In genomic region chr17:61400058-61400785, GRCh38 we compare ENCODE assay signal across 9 cellular contexts. TPM values are rescaled to one million over a fixed set of nuclear protein-coding genes. Genes with fewer than 3 reads are reported as not detected.
DNase-seq lines count a peak whose midpoint lies in the region; ATAC-seq lines count a peak whose summit lies in the region.
"Had no signal": no experiment of that assay in that cellular context is flagged by ENCODE, and none has a peak within 500 bp of the region (broad histone marks: within the 10 kb centered on the region; RNA-seq: fewer than 3 reads in every experiment).

No MANE protein-coding gene starts in this region.

- DNase-seq in G401 (ENCODE audit: low spot score) (peak; percentile 3), RPMI7951 (ENCODE audit: low read depth) (peak; percentile 50), fibroblast of gingiva (ENCODE audit: low read depth) (peak; percentile 68), retina (peak; percentile 37), COR-L47 (lab: John Stamatoyannopoulos, UW) (no peak), putamen (ENCODE audit: low spot score) (no peak), KBM-7 (no peak)

- in situ Hi-C loops in G401 (cut with HindIII; ENCODE audit: low sequenced_read_pairs) = no loop called here
- in situ Hi-C loops in KBM-7 (cut with MboI; ENCODE audit: low pct_unique_long_range_greater_than_20kb, low sequenced_read_pairs) = loop anchor here (25.0 kb wide), 2 partner anchors 162 to 437 kb away; no protein-coding TSS in a partner anchor

- no peak for ATAC-seq in HG03354 (IDR thresholded peaks at IDR 0.05; ENCODE audit: poor library complexity, severe bottlenecking, unreplicated experiment)

RNA-seq across cellular contexts. Expression of gene TBX2, which starts 0.6 kb away (rescaled TPM):
- 6.2 and 11.4 TPM in 2 replicates for total RNA-seq in G401 (2014; rRNA removed; shearing (Covaris generic))
- total RNA-seq in RPMI7951 (2014; rRNA removed; shearing (Covaris generic)) = 20.9 and 24.9 TPM in 2 replicates

RNA-seq across cellular contexts. Expression of gene TBX4, which starts 52.0 kb away (rescaled TPM):
- total RNA-seq in G401 (2014; rRNA removed; shearing (Covaris generic)) = 0.64 and 1.2 TPM in 2 replicates
- not detected in 2 replicates for total RNA-seq in RPMI7951 (2014; rRNA removed; shearing (Covaris generic))
- total RNA-seq: lung microvascular endothelial cell had no signal

Comparison
In these comparisons a context has a peak if more than half of its experiments do, and no peak if none do; other contexts are left out.
1. DNase-seq: peak in G401 (single experiment), RPMI7951 (single experiment), fibroblast of gingiva (single experiment) and retina (single experiment); none in COR-L47 (single experiment), putamen (single experiment) and KBM-7 (single experiment).